Comparison of ENCODE assay signal across 1 cellular context in the genomic region with DNA sequence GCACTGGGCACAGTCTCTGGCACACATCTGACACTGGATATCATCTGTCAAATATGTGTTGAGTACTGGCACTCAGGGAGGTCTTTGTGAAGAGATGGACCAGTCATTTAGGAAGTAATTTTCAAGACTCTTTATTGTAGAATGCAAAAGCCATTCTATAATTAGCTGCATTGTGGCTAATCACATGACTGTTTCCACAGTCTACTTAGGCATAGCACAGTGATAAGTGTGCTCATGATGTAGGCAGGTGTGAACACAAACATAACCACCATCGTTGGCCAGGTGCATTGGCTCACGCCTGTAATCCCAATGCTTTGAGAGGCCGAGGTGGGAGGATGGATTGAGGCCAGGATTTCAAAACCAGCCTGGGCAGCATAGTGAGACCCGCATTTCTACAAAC.
TF ChIP-seq lines count a peak whose summit lies in the region.

No MANE protein-coding gene starts in this region.

TF ChIP-seq in GM12878, 131 proteins besides CTCF, POLR2A, EP300 and RAD21 (continued from another document):
- TF ChIP-seq, protein P1, sequence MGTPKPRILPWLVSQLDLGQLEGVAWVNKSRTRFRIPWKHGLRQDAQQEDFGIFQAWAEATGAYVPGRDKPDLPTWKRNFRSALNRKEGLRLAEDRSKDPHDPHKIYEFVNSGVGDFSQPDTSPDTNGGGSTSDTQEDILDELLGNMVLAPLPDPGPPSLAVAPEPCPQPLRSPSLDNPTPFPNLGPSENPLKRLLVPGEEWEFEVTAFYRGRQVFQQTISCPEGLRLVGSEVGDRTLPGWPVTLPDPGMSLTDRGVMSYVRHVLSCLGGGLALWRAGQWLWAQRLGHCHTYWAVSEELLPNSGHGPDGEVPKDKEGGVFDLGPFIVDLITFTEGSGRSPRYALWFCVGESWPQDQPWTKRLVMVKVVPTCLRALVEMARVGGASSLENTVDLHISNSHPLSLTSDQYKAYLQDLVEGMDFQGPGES (IDR thresholded peaks at IDR 0.05): no peak
- no peak for TF ChIP-seq TCF3 (IDR thresholded peaks at IDR 0.05; ENCODE audit: borderline replicate concordance, insufficient read depth, low read depth, low read length)
- TF ChIP-seq, protein P2, sequence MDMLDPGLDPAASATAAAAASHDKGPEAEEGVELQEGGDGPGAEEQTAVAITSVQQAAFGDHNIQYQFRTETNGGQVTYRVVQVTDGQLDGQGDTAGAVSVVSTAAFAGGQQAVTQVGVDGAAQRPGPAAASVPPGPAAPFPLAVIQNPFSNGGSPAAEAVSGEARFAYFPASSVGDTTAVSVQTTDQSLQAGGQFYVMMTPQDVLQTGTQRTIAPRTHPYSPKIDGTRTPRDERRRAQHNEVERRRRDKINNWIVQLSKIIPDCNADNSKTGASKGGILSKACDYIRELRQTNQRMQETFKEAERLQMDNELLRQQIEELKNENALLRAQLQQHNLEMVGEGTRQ (IDR thresholded peaks at IDR 0.05; ENCODE audit: borderline replicate concordance, low read depth, low read length): no peak
- peak; percentile 55; the same call in 1 of the 2 replicates for TF ChIP-seq DPF2 (IDR thresholded peaks at IDR 0.05)
- TF ChIP-seq EZH2 (IDR thresholded peaks at IDR 0.05; ENCODE audit: borderline replicate concordance, control insufficient read depth, low read depth, low read length): no peak
- peak; percentile 36; the same call in 1 of the 2 replicates for TF ChIP-seq RUNX3 (IDR thresholded peaks at IDR 0.05; ENCODE audit: low read length)
TF ChIP-seq in GM12878: peak in this region for 11.
